Comparison of ENCODE assay signal across 9 cellular contexts in the genomic region with DNA sequence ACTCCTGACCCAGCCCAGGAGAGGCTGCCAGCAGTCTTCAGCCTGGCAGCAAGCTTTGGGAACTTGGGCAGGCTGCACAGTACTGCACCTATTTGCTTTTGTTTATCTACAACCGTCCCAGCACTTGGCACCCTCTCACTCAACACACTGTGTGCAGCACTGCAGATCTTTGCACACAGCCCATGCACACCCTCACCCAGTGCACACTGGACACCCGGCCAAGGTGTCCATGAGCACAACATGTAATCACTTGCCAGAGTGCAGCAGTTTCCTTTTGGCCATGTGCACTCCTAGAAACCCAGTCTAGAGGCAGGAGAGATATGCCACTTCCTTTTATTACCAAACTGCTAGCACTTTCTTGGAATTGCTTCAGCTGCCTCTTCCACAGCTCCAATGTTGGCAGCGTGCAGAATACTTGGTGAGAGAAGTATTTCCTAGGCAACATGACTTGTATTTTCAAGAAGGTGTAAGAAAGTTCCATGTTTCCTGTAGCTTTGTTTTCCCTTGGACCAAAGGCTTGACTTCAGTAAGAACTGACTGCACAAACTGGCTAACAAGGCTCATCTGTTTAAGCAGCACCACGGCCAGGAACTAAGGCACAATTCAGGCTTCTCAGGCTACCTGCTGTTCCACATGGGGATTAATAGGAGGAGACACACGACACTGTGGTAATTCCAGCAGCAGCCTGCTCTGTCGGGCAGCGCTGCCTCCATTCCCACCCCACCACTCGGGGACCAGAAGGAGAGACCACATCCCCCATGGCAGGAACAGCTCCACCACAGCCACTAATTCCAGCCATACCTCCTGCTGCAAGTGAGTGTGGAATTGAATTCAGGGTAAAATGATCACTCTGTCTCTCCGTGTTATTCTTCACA. TPM values are rescaled to one million over a fixed set of nuclear protein-coding genes. Genes with fewer than 3 reads are reported as not detected.
DNase-seq lines count a peak whose midpoint lies in the region; ATAC-seq and TF ChIP-seq lines count a peak whose summit lies in the region.
"Had no signal": no experiment of that assay in that cellular context is flagged by ENCODE, and none has a peak within 500 bp of the region (broad histone marks: within the 10 kb centered on the region; RNA-seq: fewer than 3 reads in every experiment).

No MANE protein-coding gene starts in this region.

- H2AK5ac ChIP-seq in IMR-90 (ENCODE audit: low read depth, low read length) = no peak overlapping the region

- H3K9me3 ChIP-seq in IMR-90 (ENCODE audit: control insufficient read depth, insufficient read depth, low read length) = no peaks in the 10 kb centered on the region
- no peaks in the 10 kb centered on the region for H3K9me3 ChIP-seq in WERI-Rb-1 (ENCODE audit: severe bottlenecking)
- H3K9me3 ChIP-seq in heart right ventricle = no peaks in the 10 kb centered on the region
- H3K9me3 ChIP-seq in Karpas-422 (ENCODE audit: low read length) = no peaks in the 10 kb centered on the region

- no peaks in the 10 kb centered on the region for H3K9me2 ChIP-seq in Karpas-422 (replicated peaks; ENCODE audit: insufficient read depth, low read length)

- H2BK20ac ChIP-seq in IMR-90 (ENCODE audit: low read depth, low read length) = no peak overlapping the region

- H3K27ac ChIP-seq in IMR-90 (ENCODE audit: insufficient read depth, low read length) (no peak overlapping the region), WERI-Rb-1 (peak overlapping the region; percentile 44), heart right ventricle (peak overlapping the region in 7 of 10 donors; percentile 30 to 75 (median 57)), Karpas-422 (ENCODE audit: low read length) (no peak overlapping the region)

- TF ChIP-seq POLR2A in IMR-90 (IDR thresholded peaks at IDR 0.05; ENCODE audit: low read depth, low read length) = no peak

- H3K9ac ChIP-seq in IMR-90 (ENCODE audit: low read depth, low read length) (no peak overlapping the region), Karpas-422 (ENCODE audit: low read length) (no peak overlapping the region)

- H3K4me1 ChIP-seq in IMR-90 (ENCODE audit: control insufficient read depth, insufficient read depth, low read length) (peaks cover 12% of the 10 kb centered on the region), heart right ventricle (peaks cover 4 to 38% (median 32%) of the 10 kb centered on the region in 9 donors), Karpas-422 (ENCODE audit: low read length) (peaks cover 8% of the 10 kb centered on the region)

- H3K27me3 ChIP-seq in IMR-90 (ENCODE audit: control insufficient read depth, insufficient read depth, low read length) = peaks cover 52% of the 10 kb centered on the region
- no peaks in the 10 kb centered on the region for H3K27me3 ChIP-seq in WERI-Rb-1 (ENCODE audit: insufficient read depth, low read depth, severe bottlenecking)
- H3K27me3 ChIP-seq in heart right ventricle = no peaks in the 10 kb centered on the region
- no peaks in the 10 kb centered on the region for H3K27me3 ChIP-seq in Karpas-422 (ENCODE audit: low read length)

- no peak overlapping the region for H3K56ac ChIP-seq in IMR-90 (ENCODE audit: extremely low read depth, insufficient read depth, low read length)

- no peaks in the 10 kb centered on the region for H3K9me1 ChIP-seq in IMR-90 (ENCODE audit: insufficient read depth, low read length)

- H4K91ac ChIP-seq in IMR-90 (ENCODE audit: insufficient read depth, low read depth, low read length) = no peak overlapping the region

- BruUV-seq in IMR-90 (replicated peaks; lab: Mats Ljungman, UMichigan) = no TSS peak

- H3K4me3 ChIP-seq in IMR-90 (ENCODE audit: insufficient read depth, low read depth, low read length) = no peak overlapping the region
- H3K4me3 ChIP-seq in WERI-Rb-1 (ENCODE audit: low read depth, low read length) = no peak overlapping the region
- H3K4me3 ChIP-seq in heart right ventricle = peak overlapping the region in 1 of 10 donors; percentile 9
- no peak overlapping the region for H3K4me3 ChIP-seq in Karpas-422 (ENCODE audit: low read length)

- no peak overlapping the region for H3K23ac ChIP-seq in IMR-90 (ENCODE audit: low read depth, low read length)

- H2AFZ ChIP-seq in IMR-90 (replicated peaks; ENCODE audit: low read length, poor library complexity) = peak overlapping the region; percentile 56
- no peak overlapping the region for H2AFZ ChIP-seq in Karpas-422 (ENCODE audit: low read length)

- H4K8ac ChIP-seq in IMR-90 (ENCODE audit: low read depth in 2 of 2, low read length in 2 of 2) = no peak overlapping the region

- H3K79me2 ChIP-seq in Karpas-422 (ENCODE audit: low read length) = no peaks in the 10 kb centered on the region

- in situ Hi-C loops in IMR-90 (cut with MboI; ENCODE audit: low sequenced_read_pairs) = no loop called here

- dilution Hi-C loops in IMR-90 (cut with HindIII; ENCODE audit: low sequenced_read_pairs, unreplicated experiment) = no loop called here

- CTCF ChIA-PET in IMR-90 (lab: Yijun Ruan, JAX) = interaction anchor here (0.7 kb wide), 1 partner anchor 12 kb away, joined by 3 read pairs; no protein-coding TSS in a partner anchor

- no peak overlapping the region for H2BK15ac ChIP-seq in IMR-90 (ENCODE audit: low read depth, low read length)

- TF ChIP-seq RAD21 in IMR-90 (IDR thresholded peaks at IDR 0.05; ENCODE audit: low read length) = no peak

- 3% methylated on average over 3 of the region's 9 CpGs; no CpG with 5 or more reads in 1 of the 2 experiments for WGBS in IMR-90 (ENCODE audit: extremely low coverage in 2 of 2, insufficient read length in 1 of 2), 2 experiments
- 39 to 42% methylated on average over 9 of the region's 9 CpGs for WGBS in heart right ventricle, 2 donors

- no peak overlapping the region for H2AK9ac ChIP-seq in IMR-90 (replicated peaks; ENCODE audit: low read depth, low read length, poor library complexity)

- no peak overlapping the region for H4K5ac ChIP-seq in IMR-90 (ENCODE audit: low read depth, low read length)

- TF ChIP-seq CTCF in IMR-90 (conservative IDR thresholded peaks at IDR 0.05; ENCODE audit: low read depth, low read length) (no peak), WERI-Rb-1 (IDR thresholded peaks at IDR 0.05; ENCODE audit: low read depth, low read length) (peak; percentile 33; the same call in 1 of the 2 replicates), heart right ventricle (IDR thresholded peaks at IDR 0.05) (no peak)

- no peak overlapping the region for H2BK120ac ChIP-seq in IMR-90 (ENCODE audit: low read depth, low read length)

- H3K4me2 ChIP-seq in IMR-90 (ENCODE audit: low read depth, low read length) (no peak overlapping the region), Karpas-422 (ENCODE audit: low read depth, low read length, poor library complexity, severe bottlenecking) (no peak overlapping the region)

- no peak overlapping the region for H3K4ac ChIP-seq in IMR-90 (ENCODE audit: low read depth, low read length)

- H2BK5ac ChIP-seq in IMR-90 (ENCODE audit: low read depth, low read length, poor library complexity, severe bottlenecking) = no peak overlapping the region

- H3K14ac ChIP-seq in IMR-90 (replicated peaks; ENCODE audit: low read depth, low read length) = no peak overlapping the region

- peaks cover under 1% of the 10 kb centered on the region; the same call in 1 of the 2 replicates for H4K20me1 ChIP-seq in IMR-90 (ENCODE audit: insufficient read depth, low read length)
- H4K20me1 ChIP-seq in Karpas-422 (ENCODE audit: insufficient read depth, low read depth, low read length) = no peaks in the 10 kb centered on the region

- no peaks in the 10 kb centered on the region for H3K36me3 ChIP-seq in IMR-90 (ENCODE audit: control insufficient read depth, insufficient read depth, low read length)
- H3K36me3 ChIP-seq in WERI-Rb-1 = no peaks in the 10 kb centered on the region
- no peaks in the 10 kb centered on the region for H3K36me3 ChIP-seq in heart right ventricle
- H3K36me3 ChIP-seq in Karpas-422 (ENCODE audit: insufficient read depth, low read length) = no peaks in the 10 kb centered on the region

- no peaks in the 10 kb centered on the region for H3K79me1 ChIP-seq in IMR-90 (ENCODE audit: low read depth in 1 of 2, low read length in 2 of 2)

- ATAC-seq in IMR-90 (ENCODE audit: low read depth) (no peak), heart right ventricle (peak; percentile 52 to 88 (median 62))

- POLR2A ChIA-PET in IMR-90 (lab: Charles Lee; ENCODE audit: unreplicated experiment) = no interaction called here

- no peak overlapping the region for H3K18ac ChIP-seq in IMR-90 (ENCODE audit: low read depth, low read length)

- DNase-seq in IMR-90 = no peak
- peak; percentile 66 for DNase-seq in WERI-Rb-1
- DNase-seq in heart right ventricle = peak; percentile 23 to 29
- peak; percentile 28 for DNase-seq in retina
- DNase-seq in LoVo (ENCODE audit: low spot score) = no peak
- no peak for DNase-seq in NCI-H446 (lab: John Stamatoyannopoulos, UW)
- DNase-seq in NOMO-1 (lab: John Stamatoyannopoulos, UW; ENCODE audit: unreplicated experiment in 2 of 2) = no peak
- DNase-seq in Karpas-422 = no peak
- DNase-seq: T-helper 2 cell had no signal

- intact Hi-C loops in IMR-90 (cut with micrococcal nuclease) (no loop called here), heart right ventricle (cut with DNase I) (loop anchor here in 3 of 10 donors (5.0 to 10.0 kb wide), 3 partner anchors 81 to 181 kb away; no protein-coding TSS in a partner anchor)

TF ChIP-seq in IMR-90, 13 proteins besides CTCF, POLR2A, EP300 and RAD21 (continues in another document):
- TF ChIP-seq MAFK (IDR thresholded peaks at IDR 0.05; ENCODE audit: low read depth, low read length) (no peak), SMC3 (IDR thresholded peaks at IDR 0.05; ENCODE audit: low read depth, low read length) (no peak)

RNA-seq across cellular contexts. Expression of gene ATP7B, which starts 15.3 kb away (rescaled TPM):
- total RNA-seq in IMR-90 (2012; rRNA removed) = 2.2 and 2.7 TPM in 2 replicates
- 2.2 and 2.9 TPM in 2 replicates for polyA plus RNA-seq in IMR-90 (2012; rRNA removed)
- polyA plus RNA-seq in IMR-90 (2012; cell fraction: cytosol; rRNA removed) = 0.97 and 1.7 TPM in 2 replicates
- polyA plus RNA-seq in IMR-90 (2012; cell fraction: nucleus; rRNA removed; ENCODE audit: low replicate concordance) = 7.2 and 9.2 TPM in 2 replicates
- total RNA-seq in heart right ventricle = 1 to 10 TPM; 3.0 to 9.3 (median 6.0) TPM
- polyA plus RNA-seq in heart right ventricle = 1 to 10 TPM; 2.0 to 3.2 TPM
- 1.1 and 3.3 TPM in 2 replicates for total RNA-seq in Karpas-422 (2014; rRNA removed; shearing (Covaris generic); ENCODE audit: low replicate concordance)

RNA-seq across cellular contexts. Expression of gene ALG11, which starts 16.3 kb away (rescaled TPM):
- total RNA-seq in IMR-90 (2012; rRNA removed) (12.7 and 25.6 TPM in 2 replicates), heart right ventricle (10 to 100 TPM; 16.5 to 24.9 (median 22.2) TPM)
- polyA plus RNA-seq in IMR-90 (2012; rRNA removed) (6.5 and 10.0 TPM in 2 replicates), heart right ventricle (1 to 10 TPM; 2.8 to 6.4 TPM)
- polyA plus RNA-seq in IMR-90 (2012; cell fraction: cytosol; rRNA removed) = 0.98 and 1.5 TPM in 2 replicates
- 2.8 and 10.4 TPM in 2 replicates for polyA plus RNA-seq in IMR-90 (2012; cell fraction: nucleus; rRNA removed; ENCODE audit: low replicate concordance)
- 12.2 and 17.6 TPM in 2 replicates for total RNA-seq in Karpas-422 (2014; rRNA removed; shearing (Covaris generic); ENCODE audit: low replicate concordance)

RNA-seq across cellular contexts. Expression of gene UTP14C, which starts 28.6 kb away (rescaled TPM):
- total RNA-seq in IMR-90 (2012; rRNA removed) = 12.5 and 16.4 TPM in 2 replicates
- 7.1 and 8.2 TPM in 2 replicates for polyA plus RNA-seq in IMR-90 (2012; rRNA removed)
- polyA plus RNA-seq in IMR-90 (2012; cell fraction: cytosol; rRNA removed) = 1.6 and 2.1 TPM in 2 replicates
- 0.85 and 7.2 TPM in 2 replicates for polyA plus RNA-seq in IMR-90 (2012; cell fraction: nucleus; rRNA removed; ENCODE audit: low replicate concordance)
- total RNA-seq in heart right ventricle = 10 to 100 TPM in 8 of 10 donors, 1 to 10 TPM in 2; 8.9 to 15.1 (median 12.4) TPM
- 1 to 10 TPM; 3.0 to 4.9 TPM for polyA plus RNA-seq in heart right ventricle
- total RNA-seq in Karpas-422 (2014; rRNA removed; shearing (Covaris generic); ENCODE audit: low replicate concordance) = 6.6 and 10.1 TPM in 2 replicates

Comparison
In these comparisons a context has a peak if more than half of its experiments do, and no peak if none do; other contexts are left out.
1. DNase-seq: peak in WERI-Rb-1 (single experiment), heart right ventricle (2 of 2) and retina (single experiment); none in IMR-90 (single experiment), LoVo (single experiment), NCI-H446 (0 of 2), NOMO-1 (0 of 2) and Karpas-422 (single experiment).
2. H3K27ac ChIP-seq: peak in WERI-Rb-1 (single experiment) and heart right ventricle (7 of 10); none in IMR-90 (single experiment) and Karpas-422 (single experiment).